1 cellular context compared by ENCODE assay signal in the genomic region with DNA sequence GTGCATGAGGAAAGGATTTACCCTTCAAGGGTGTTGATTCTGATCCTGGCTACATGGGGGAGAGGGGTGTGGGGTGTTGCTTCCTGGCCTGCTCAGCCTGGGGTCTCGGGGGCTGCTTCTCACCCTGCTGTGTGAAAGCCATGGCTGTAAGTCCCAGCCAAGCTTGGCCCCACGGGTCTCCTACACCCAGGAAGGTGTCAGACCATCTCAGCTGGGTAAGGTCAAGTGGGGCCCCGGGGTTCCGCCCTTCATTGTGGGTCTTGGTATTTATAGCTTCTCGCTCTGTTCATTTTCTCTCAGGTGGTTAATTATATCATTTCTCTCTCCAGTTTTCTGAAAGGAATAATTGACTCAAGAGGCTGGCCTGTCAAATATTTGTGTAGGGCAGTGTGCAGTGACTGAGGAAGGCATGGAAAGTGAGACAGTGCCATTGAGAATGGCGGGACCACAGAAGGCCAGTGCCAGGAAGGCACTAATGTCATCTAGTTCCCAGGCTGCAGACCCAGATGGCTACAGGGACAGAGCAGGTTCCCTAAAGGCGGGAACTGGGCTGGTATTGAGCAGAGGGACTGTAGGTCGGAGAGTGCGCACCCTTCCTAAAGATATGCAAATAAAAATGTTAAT.
TF ChIP-seq lines count a peak whose summit lies in the region.

No MANE protein-coding gene starts in this region.

TF ChIP-seq in GM23338, 12 proteins besides CTCF, POLR2A, EP300 and RAD21 (continued from another document):
- TF ChIP-seq, protein P1, sequence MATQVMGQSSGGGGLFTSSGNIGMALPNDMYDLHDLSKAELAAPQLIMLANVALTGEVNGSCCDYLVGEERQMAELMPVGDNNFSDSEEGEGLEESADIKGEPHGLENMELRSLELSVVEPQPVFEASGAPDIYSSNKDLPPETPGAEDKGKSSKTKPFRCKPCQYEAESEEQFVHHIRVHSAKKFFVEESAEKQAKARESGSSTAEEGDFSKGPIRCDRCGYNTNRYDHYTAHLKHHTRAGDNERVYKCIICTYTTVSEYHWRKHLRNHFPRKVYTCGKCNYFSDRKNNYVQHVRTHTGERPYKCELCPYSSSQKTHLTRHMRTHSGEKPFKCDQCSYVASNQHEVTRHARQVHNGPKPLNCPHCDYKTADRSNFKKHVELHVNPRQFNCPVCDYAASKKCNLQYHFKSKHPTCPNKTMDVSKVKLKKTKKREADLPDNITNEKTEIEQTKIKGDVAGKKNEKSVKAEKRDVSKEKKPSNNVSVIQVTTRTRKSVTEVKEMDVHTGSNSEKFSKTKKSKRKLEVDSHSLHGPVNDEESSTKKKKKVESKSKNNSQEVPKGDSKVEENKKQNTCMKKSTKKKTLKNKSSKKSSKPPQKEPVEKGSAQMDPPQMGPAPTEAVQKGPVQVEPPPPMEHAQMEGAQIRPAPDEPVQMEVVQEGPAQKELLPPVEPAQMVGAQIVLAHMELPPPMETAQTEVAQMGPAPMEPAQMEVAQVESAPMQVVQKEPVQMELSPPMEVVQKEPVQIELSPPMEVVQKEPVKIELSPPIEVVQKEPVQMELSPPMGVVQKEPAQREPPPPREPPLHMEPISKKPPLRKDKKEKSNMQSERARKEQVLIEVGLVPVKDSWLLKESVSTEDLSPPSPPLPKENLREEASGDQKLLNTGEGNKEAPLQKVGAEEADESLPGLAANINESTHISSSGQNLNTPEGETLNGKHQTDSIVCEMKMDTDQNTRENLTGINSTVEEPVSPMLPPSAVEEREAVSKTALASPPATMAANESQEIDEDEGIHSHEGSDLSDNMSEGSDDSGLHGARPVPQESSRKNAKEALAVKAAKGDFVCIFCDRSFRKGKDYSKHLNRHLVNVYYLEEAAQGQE (IDR thresholded peaks at IDR 0.05; ENCODE audit: unreplicated experiment), result no peak
- TF ChIP-seq ZNF114 (CRISPR knock-in tag; IDR thresholded peaks at IDR 0.05), result no peak
- no peak for TF ChIP-seq EZH2 (IDR thresholded peaks at IDR 0.05; ENCODE audit: low read depth, unreplicated experiment)
- TF ChIP-seq NANOG (IDR thresholded peaks at IDR 0.05; ENCODE audit: borderline replicate concordance), result no peak
- TF ChIP-seq, protein P2, sequence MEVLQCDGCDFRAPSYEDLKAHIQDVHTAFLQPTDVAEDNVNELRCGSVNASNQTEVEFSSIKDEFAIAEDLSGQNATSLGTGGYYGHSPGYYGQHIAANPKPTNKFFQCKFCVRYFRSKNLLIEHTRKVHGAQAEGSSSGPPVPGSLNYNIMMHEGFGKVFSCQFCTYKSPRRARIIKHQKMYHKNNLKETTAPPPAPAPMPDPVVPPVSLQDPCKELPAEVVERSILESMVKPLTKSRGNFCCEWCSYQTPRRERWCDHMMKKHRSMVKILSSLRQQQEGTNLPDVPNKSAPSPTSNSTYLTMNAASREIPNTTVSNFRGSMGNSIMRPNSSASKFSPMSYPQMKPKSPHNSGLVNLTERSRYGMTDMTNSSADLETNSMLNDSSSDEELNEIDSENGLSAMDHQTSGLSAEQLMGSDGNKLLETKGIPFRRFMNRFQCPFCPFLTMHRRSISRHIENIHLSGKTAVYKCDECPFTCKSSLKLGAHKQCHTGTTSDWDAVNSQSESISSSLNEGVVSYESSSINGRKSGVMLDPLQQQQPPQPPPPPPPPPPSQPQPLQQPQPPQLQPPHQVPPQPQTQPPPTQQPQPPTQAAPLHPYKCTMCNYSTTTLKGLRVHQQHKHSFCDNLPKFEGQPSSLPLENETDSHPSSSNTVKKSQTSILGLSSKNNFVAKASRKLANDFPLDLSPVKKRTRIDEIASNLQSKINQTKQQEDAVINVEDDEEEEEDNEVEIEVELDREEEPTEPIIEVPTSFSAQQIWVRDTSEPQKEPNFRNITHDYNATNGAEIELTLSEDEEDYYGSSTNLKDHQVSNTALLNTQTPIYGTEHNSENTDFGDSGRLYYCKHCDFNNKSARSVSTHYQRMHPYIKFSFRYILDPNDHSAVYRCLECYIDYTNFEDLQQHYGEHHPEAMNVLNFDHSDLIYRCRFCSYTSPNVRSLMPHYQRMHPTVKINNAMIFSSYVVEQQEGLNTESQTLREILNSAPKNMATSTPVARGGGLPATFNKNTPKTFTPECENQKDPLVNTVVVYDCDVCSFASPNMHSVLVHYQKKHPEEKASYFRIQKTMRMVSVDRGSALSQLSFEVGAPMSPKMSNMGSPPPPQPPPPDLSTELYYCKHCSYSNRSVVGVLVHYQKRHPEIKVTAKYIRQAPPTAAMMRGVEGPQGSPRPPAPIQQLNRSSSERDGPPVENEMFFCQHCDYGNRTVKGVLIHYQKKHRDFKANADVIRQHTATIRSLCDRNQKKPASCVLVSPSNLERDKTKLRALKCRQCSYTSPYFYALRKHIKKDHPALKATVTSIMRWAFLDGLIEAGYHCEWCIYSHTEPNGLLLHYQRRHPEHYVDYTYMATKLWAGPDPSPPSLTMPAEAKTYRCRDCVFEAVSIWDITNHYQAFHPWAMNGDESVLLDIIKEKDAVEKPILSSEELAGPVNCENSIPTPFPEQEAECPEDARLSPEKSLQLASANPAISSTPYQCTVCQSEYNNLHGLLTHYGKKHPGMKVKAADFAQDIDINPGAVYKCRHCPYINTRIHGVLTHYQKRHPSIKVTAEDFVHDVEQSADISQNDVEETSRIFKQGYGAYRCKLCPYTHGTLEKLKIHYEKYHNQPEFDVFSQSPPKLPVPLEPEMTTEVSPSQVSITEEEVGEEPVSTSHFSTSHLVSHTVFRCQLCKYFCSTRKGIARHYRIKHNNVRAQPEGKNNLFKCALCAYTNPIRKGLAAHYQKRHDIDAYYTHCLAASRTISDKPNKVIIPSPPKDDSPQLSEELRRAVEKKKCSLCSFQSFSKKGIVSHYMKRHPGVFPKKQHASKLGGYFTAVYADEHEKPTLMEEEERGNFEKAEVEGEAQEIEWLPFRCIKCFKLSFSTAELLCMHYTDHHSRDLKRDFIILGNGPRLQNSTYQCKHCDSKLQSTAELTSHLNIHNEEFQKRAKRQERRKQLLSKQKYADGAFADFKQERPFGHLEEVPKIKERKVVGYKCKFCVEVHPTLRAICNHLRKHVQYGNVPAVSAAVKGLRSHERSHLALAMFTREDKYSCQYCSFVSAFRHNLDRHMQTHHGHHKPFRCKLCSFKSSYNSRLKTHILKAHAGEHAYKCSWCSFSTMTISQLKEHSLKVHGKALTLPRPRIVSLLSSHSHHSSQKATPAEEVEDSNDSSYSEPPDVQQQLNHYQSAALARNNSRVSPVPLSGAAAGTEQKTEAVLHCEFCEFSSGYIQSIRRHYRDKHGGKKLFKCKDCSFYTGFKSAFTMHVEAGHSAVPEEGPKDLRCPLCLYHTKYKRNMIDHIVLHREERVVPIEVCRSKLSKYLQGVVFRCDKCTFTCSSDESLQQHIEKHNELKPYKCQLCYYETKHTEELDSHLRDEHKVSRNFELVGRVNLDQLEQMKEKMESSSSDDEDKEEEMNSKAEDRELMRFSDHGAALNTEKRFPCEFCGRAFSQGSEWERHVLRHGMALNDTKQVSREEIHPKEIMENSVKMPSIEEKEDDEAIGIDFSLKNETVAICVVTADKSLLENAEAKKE (CRISPR knock-in tag; IDR thresholded peaks at IDR 0.05), result no peak
- TF ChIP-seq CREB1 (CRISPR knock-in tag; IDR thresholded peaks at IDR 0.05; ENCODE audit: low read depth), result no peak
- TF ChIP-seq STAT1 (IDR thresholded peaks at IDR 0.05; ENCODE audit: unreplicated experiment), result no peak
- no peak for TF ChIP-seq JUNB (IDR thresholded peaks at IDR 0.05; ENCODE audit: unreplicated experiment)
- TF ChIP-seq POLR2AphosphoS5 (IDR thresholded peaks at IDR 0.05; ENCODE audit: low read depth), result no peak
